In the genomic region with DNA sequence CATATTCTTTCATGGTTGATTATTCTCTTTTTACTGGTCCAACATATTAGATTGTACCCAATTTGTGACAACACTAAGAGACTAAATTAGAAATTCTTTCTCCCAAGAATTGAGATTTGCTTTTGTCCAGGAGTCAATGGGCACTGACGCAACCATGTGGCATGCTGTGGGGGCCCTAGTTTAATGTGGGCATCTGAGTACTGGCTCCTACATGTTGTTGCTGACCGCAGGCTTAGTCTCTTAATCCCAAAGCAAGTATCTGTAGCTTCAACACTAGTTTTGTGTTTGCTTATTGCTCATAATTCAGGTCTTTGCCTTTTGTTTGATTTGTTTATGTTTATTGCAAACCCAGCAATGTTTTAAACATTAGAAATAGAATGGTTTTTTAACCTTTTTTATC, we compare ENCODE assay signal across 7 cellular contexts.
"Had no signal": no experiment of that assay in that cellular context is flagged by ENCODE, and none has a peak within 500 bp of the region (broad histone marks: within the 10 kb centered on the region; RNA-seq: fewer than 3 reads in every experiment).

No MANE protein-coding gene starts in this region.

- H3K4me3 ChIP-seq: GM23248, K562 had no signal

- ATAC-seq: K562 had no signal

- H2AFZ ChIP-seq: GM23248 had no signal

- DNase-seq: GM23248, GOT3, H9, HCEC 1CT, IMR-90, KG1 had no signal

- H3K27ac ChIP-seq: GM23248 had no signal

- H3K9ac ChIP-seq: GM23248 had no signal
